19 cellular contexts compared by ENCODE assay signal in the genomic region with DNA sequence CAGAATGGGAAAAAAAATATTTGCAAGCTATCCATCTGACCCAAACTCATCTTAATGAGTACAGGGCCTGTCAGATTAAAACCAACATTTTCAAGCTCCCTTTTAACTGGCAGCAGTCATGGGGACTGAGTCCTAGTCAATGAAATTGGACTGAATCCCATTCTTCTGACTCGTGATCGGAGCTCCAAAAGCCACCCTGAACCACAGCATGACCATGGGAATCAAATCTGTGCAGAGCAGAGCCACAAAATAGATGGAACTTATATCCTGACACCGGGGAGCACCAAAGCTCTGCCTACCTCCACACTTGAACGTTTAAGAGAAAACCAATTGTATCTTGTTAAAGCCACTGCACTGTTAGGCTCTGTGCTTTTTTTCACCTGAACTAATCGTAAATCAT. TPM values are rescaled to one million over a fixed set of nuclear protein-coding genes. Genes with fewer than 3 reads are reported as not detected.
DNase-seq lines count a peak whose midpoint lies in the region; ATAC-seq and TF ChIP-seq lines count a peak whose summit lies in the region.
"Had no signal": no experiment of that assay in that cellular context is flagged by ENCODE, and none has a peak within 500 bp of the region (broad histone marks: within the 10 kb centered on the region; RNA-seq: fewer than 3 reads in every experiment).

No MANE protein-coding gene starts in this region.

- no peak overlapping the region for H3K27ac Mint-ChIP-seq in activated naive CD8-positive, alpha-beta T cell treated with anti-CD3 and anti-CD28 coated beads, Interleukin-2, amount 50 U/mL, for 24 hours
- H3K27ac Mint-ChIP-seq: CD8-positive, alpha-beta memory T cell had no signal

- no peak overlapping the region for H3K4me3 Mint-ChIP-seq in activated naive CD8-positive, alpha-beta T cell treated with anti-CD3 and anti-CD28 coated beads, Interleukin-2, amount 50 U/mL, for 24 hours
- H3K4me3 Mint-ChIP-seq: CD8-positive, alpha-beta memory T cell had no signal

- no peak overlapping the region for H3K4me2 ChIP-seq in hepatocyte
- H3K4me2 ChIP-seq: KMS-11, PC-9 had no signal

- H3K4me1 ChIP-seq in esophagus squamous epithelium (peaks cover 4 to 29% (median 7%) of the 10 kb centered on the region in 3 donors), hepatocyte (ENCODE audit: insufficient read depth) (peaks cover 9% of the 10 kb centered on the region)

- no peak for TF ChIP-seq POLR2A in esophagus squamous epithelium (IDR thresholded peaks at IDR 0.05)

- H3K27ac ChIP-seq in caudate nucleus (ENCODE audit: low read depth, low read length) (peak overlapping the region; percentile 33), esophagus squamous epithelium (no peak overlapping the region), hepatocyte (no peak overlapping the region)
- H3K27ac ChIP-seq: KMS-11, PC-9, RWPE1 had no signal

- no peaks in the 10 kb centered on the region for H3K36me3 Mint-ChIP-seq in activated naive CD8-positive, alpha-beta T cell treated with anti-CD3 and anti-CD28 coated beads, Interleukin-2, amount 50 U/mL, for 24 hours (ENCODE audit: low read depth)

- H3K4me1 Mint-ChIP-seq in activated naive CD8-positive, alpha-beta T cell treated with anti-CD3 and anti-CD28 coated beads, Interleukin-2, amount 50 U/mL, for 24 hours: peaks cover 9% of the 10 kb centered on the region

- H3K9me2 ChIP-seq in hepatocyte (replicated peaks; ENCODE audit: insufficient read depth): no peaks in the 10 kb centered on the region

- no peak for TF ChIP-seq CTCF in esophagus squamous epithelium (IDR thresholded peaks at IDR 0.05)
- no peak for TF ChIP-seq CTCF in hepatocyte (IDR thresholded peaks at IDR 0.05; ENCODE audit: poor library complexity)

- intact Hi-C loops in esophagus squamous epithelium (cut with DNase I): no loop called here

- H3K36me3 ChIP-seq in esophagus squamous epithelium (no peaks in the 10 kb centered on the region), hepatocyte (replicated peaks; ENCODE audit: insufficient read depth, low read depth) (no peaks in the 10 kb centered on the region)

- no peak overlapping the region for H2AFZ ChIP-seq in hepatocyte
- H2AFZ ChIP-seq: PC-9 had no signal

- H4K20me1 ChIP-seq in hepatocyte (ENCODE audit: insufficient read depth, poor library complexity, severe bottlenecking): no peaks in the 10 kb centered on the region

- no peak for ATAC-seq in activated naive CD8-positive, alpha-beta T cell treated with anti-CD3 and anti-CD28 coated beads, Interleukin-2, amount 50 U/mL, for 24 hours
- ATAC-seq: HepG2 had no signal

- DNase-seq in NCI-H446 treated with DMSO at 0.1 percent for 48 hours (lab: John Stamatoyannopoulos, UW): peak; percentile 60
- peak in 4 of 61 donors; percentile 12 to 22 (median 16) for DNase-seq in caudate nucleus (lab: John Stamatoyannopoulos, UW)
- peak; percentile 65 for DNase-seq in globus pallidus (ENCODE audit: low spot score)
- peak; percentile 63 for DNase-seq in superior temporal gyrus (ENCODE audit: extremely low spot score)
- DNase-seq in esophagus squamous epithelium (lab: John Stamatoyannopoulos, UW): no peak
- DNase-seq in hepatocyte (ENCODE audit: low spot score): no peak
- no peak for DNase-seq in activated naive CD8-positive, alpha-beta T cell treated with anti-CD3 and anti-CD28 coated beads, Interleukin-2, amount 50 U/mL, for 24 hours
- DNase-seq: CD8-positive, alpha-beta memory T cell; GOT3; NCI-H1417; NCI-H187; NCI-H2107; NCI-H226; NCI-H524 treated with DMSO at 0.1 percent for 48 hours; PC-9; SIG-M5 had no signal

- no peaks in the 10 kb centered on the region for H3K9me3 Mint-ChIP-seq in activated naive CD8-positive, alpha-beta T cell treated with anti-CD3 and anti-CD28 coated beads, Interleukin-2, amount 50 U/mL, for 24 hours
- H3K9me3 Mint-ChIP-seq: CD8-positive, alpha-beta memory T cell had no signal

- peaks cover 36% of the 10 kb centered on the region for H3K27me3 Mint-ChIP-seq in activated naive CD8-positive, alpha-beta T cell treated with anti-CD3 and anti-CD28 coated beads, Interleukin-2, amount 50 U/mL, for 24 hours

- no peaks in the 10 kb centered on the region for H3K79me2 ChIP-seq in hepatocyte

- no peaks in the 10 kb centered on the region for H3K9me3 ChIP-seq in esophagus squamous epithelium
- H3K9me3 ChIP-seq in hepatocyte (ENCODE audit: low read depth): no peaks in the 10 kb centered on the region

- H3K4me3 ChIP-seq in esophagus squamous epithelium: no peak overlapping the region
- H3K4me3 ChIP-seq in hepatocyte: no peak overlapping the region
- H3K4me3 ChIP-seq: PC-9 had no signal

- 67 to 77% methylated on average over 5 of the region's 5 CpGs for WGBS in esophagus squamous epithelium, 2 donors
- 95% methylated on average over 5 of the region's 5 CpGs for WGBS in hepatocyte (ENCODE audit: low lambda C conversion rate, missing lambda C conversion rate)

- H3K27me3 ChIP-seq in esophagus squamous epithelium: no peaks in the 10 kb centered on the region
- H3K27me3 ChIP-seq in hepatocyte: no peaks in the 10 kb centered on the region

RNA-seq across cellular contexts. Expression of a gene that starts 5.0 kb away (rescaled TPM):
- total RNA-seq in esophagus squamous epithelium: 10 to 100 TPM in 1 of 4 donors, 1 to 10 TPM in 3; 1.8 to 11.8 (median 7.6) TPM
- 25.0 and 28.5 TPM in 2 replicates for total RNA-seq in hepatocyte
- 18.9 and 23.0 TPM in 2 replicates for polyA plus RNA-seq in hepatocyte

Comparison
In these comparisons a context has a peak if more than half of its experiments do, and no peak if none do; other contexts are left out.
1. DNase-seq: peak in NCI-H446 treated with DMSO at 0.1 percent for 48 hours (single experiment), globus pallidus (single experiment) and superior temporal gyrus (single experiment); none in esophagus squamous epithelium (single experiment), hepatocyte (single experiment) and activated naive CD8-positive, alpha-beta T cell treated with anti-CD3 and anti-CD28 coated beads, Interleukin-2, amount 50 U/mL, for 24 hours (single experiment).